In genomic region chr2:102841107-102841840, GRCh38 we compare ENCODE assay signal across 8 cellular contexts.
DNase-seq lines count a peak whose midpoint lies in the region; ATAC-seq and TF ChIP-seq lines count a peak whose summit lies in the region.

No MANE protein-coding gene starts in this region.

- H3K4me3 ChIP-seq in epithelial cell of esophagus (ENCODE audit: low read length) = no peak overlapping the region
- H3K4me3 ChIP-seq in aorta (ENCODE audit: low read length in 2 of 2) = no peak overlapping the region

- WGBS in aorta, 2 donors = 51% methylated on average over 19 of the region's 19 CpGs

- intact Hi-C loops in aorta (cut with DNase I) = no loop called here

- no peaks in the 10 kb centered on the region for H3K4me1 ChIP-seq in aorta (ENCODE audit: control insufficient read depth in 1 of 2, insufficient read depth in 2 of 2, low read length in 2 of 2)

- DNase-seq in DMS 273 (lab: John Stamatoyannopoulos, UW; ENCODE audit: unreplicated experiment) (peak; percentile 83), DMS 273 treated with DMSO at 0.1 percent for 48 hours (lab: John Stamatoyannopoulos, UW) (no peak), Kasumi-1 (lab: John Stamatoyannopoulos, UW) (peak; percentile 69), SKM-1 (lab: John Stamatoyannopoulos, UW; ENCODE audit: unreplicated experiment) (peak; percentile 15), epithelial cell of esophagus (ENCODE audit: low read depth) (peak; percentile 59), middle frontal gyrus (ENCODE audit: extremely low spot score, low spot score) (peak; percentile 62), aorta (no peak)

- no peaks in the 10 kb centered on the region for H3K36me3 ChIP-seq in aorta (ENCODE audit: control insufficient read depth in 1 of 2, insufficient read depth in 2 of 2, low read length in 1 of 2)

- no peaks in the 10 kb centered on the region for H3K9me3 ChIP-seq in aorta (ENCODE audit: control insufficient read depth, low read length)

- ATAC-seq in GM21526 (IDR thresholded peaks at IDR 0.05; ENCODE audit: low FRiP score, unreplicated experiment) (peak; percentile 78), aorta (ENCODE audit: low FRiP score) (peak; percentile 59)

- no peaks in the 10 kb centered on the region for H3K27me3 ChIP-seq in aorta (ENCODE audit: control insufficient read depth in 1 of 2, insufficient read depth in 2 of 2, low read length in 1 of 2)

- H3K27ac ChIP-seq in aorta (ENCODE audit: low read depth in 1 of 2, low read length in 2 of 2) = no peak overlapping the region

- peak; percentile 56 for TF ChIP-seq CTCF in epithelial cell of esophagus (IDR thresholded peaks at IDR 0.05; ENCODE audit: insufficient read depth, low read depth, low read length, missing control alignments)

Comparison
In these comparisons a context has a peak if more than half of its experiments do, and no peak if none do; other contexts are left out.
1. DNase-seq: peak in DMS 273 (single experiment), Kasumi-1 (2 of 2), SKM-1 (single experiment), epithelial cell of esophagus (single experiment) and middle frontal gyrus (single experiment); none in DMS 273 treated with DMSO at 0.1 percent for 48 hours (single experiment) and aorta (0 of 2).